In genomic region chr10:101780187-101780817, GRCh38 we compare ENCODE assay signal across 9 cellular contexts. TPM values are rescaled to one million over a fixed set of nuclear protein-coding genes. Genes with fewer than 3 reads are reported as not detected.
A peak's percentile ranks its signal among the peaks of the same experiment; 100 is the strongest.
DNase-seq lines count a peak whose midpoint lies in the region; ATAC-seq and TF ChIP-seq lines count a peak whose summit lies in the region.
"Had no signal": no experiment of that assay in that cellular context is flagged by ENCODE, and none has a peak within 500 bp of the region (broad histone marks: within the 10 kb centered on the region; RNA-seq: fewer than 3 reads in every experiment).

No MANE protein-coding gene starts in this region.

- H3K4me3 ChIP-seq in GM23338 (peak overlapping the region; percentile 78), mesenchymal stem cell (ENCODE audit: insufficient read depth in 1 of 2, low read depth in 1 of 2, low read length in 2 of 2) (peak overlapping the region; percentile 2 to 78)

- H2AK5ac ChIP-seq in mesenchymal stem cell (ENCODE audit: low read length, severe bottlenecking): no peak overlapping the region

- H3K27me3 Mint-ChIP-seq in GM23338 (ENCODE audit: insufficient read depth, low read depth, poor library complexity) (peaks cover 40% of the 10 kb centered on the region), brain (peaks cover 58% of the 10 kb centered on the region)

- H3K36me3 Mint-ChIP-seq in GM23338 (ENCODE audit: low read depth): peaks cover 16% of the 10 kb centered on the region
- H3K36me3 Mint-ChIP-seq in brain: peaks cover 17% of the 10 kb centered on the region

- peaks cover 15% of the 10 kb centered on the region for H3K79me1 ChIP-seq in mesenchymal stem cell (replicated peaks; ENCODE audit: low read length, poor library complexity, severe bottlenecking)

- H4K20me1 ChIP-seq in GM23338 (replicated peaks; ENCODE audit: insufficient read depth): 0 out of 2 replicates have a peak, but pooled peaks cover 8% of the 10 kb centered on the region

- peaks cover 34% of the 10 kb centered on the region for H3F3A ChIP-seq in GM23338 (replicated peaks; ENCODE audit: low read depth)

- peaks cover 56% of the 10 kb centered on the region for H3K4me1 ChIP-seq in GM23338 (ENCODE audit: insufficient read depth)
- H3K4me1 ChIP-seq in mesenchymal stem cell (ENCODE audit: control insufficient read depth, insufficient read depth, low read depth, low read length): peaks cover 49% of the 10 kb centered on the region

- H3K14ac ChIP-seq in mesenchymal stem cell (ENCODE audit: low read length in 2 of 2): no peak overlapping the region

- WGBS in mesenchymal stem cell: 27% methylated on average over 13 of the region's 17 CpGs

- H4K8ac ChIP-seq in mesenchymal stem cell (ENCODE audit: low read length): no peak overlapping the region

- peak; percentile 54 for DNase-seq in GM23338 (ENCODE audit: low spot score)
- DNase-seq in mesenchymal stem cell: no peak
- no peak for DNase-seq in NCI-H510A (lab: John Stamatoyannopoulos, UW)
- DNase-seq in NCI-H146 (lab: John Stamatoyannopoulos, UW): no peak
- no peak for DNase-seq in SIG-M5 treated with dmso at 0.1 percent for 504 hours (lab: John Stamatoyannopoulos, UW; ENCODE audit: unreplicated experiment)

- peak overlapping the region; percentile 58; the same call in 2 of the 3 replicates for H3K4me3 Mint-ChIP-seq in GM23338
- peak overlapping the region; percentile 37 to 81 (median 72) for H3K4me3 Mint-ChIP-seq in brain

- H2BK12ac ChIP-seq in mesenchymal stem cell (ENCODE audit: low read length in 2 of 2): no peak overlapping the region

- no peak overlapping the region for H2BK5ac ChIP-seq in mesenchymal stem cell (ENCODE audit: low read depth, low read length, poor library complexity, severe bottlenecking)

- H3K18ac ChIP-seq in mesenchymal stem cell (ENCODE audit: low read depth in 1 of 2, low read length in 2 of 2): peak overlapping the region in 1 of 2 experiments; percentile 2

- no peak overlapping the region for H2AFZ ChIP-seq in GM23338
- no peak overlapping the region for H2AFZ ChIP-seq in mesenchymal stem cell (ENCODE audit: low read depth, low read length)

- TF ChIP-seq CTCF in 22Rv1 (IDR thresholded peaks at IDR 0.05) (peak; percentile 3), GM23338 (conservative IDR thresholded peaks at IDR 0.05; ENCODE audit: low read depth in 2 of 2) (peak in 1 of 2 experiments; percentile 6; a peak in 1 of 4 replicates), brain (conservative IDR thresholded peaks at IDR 0.05) (peak in 1 of 2 experiments; percentile 27)

- no peak overlapping the region for H4K91ac ChIP-seq in mesenchymal stem cell (ENCODE audit: low read length)

- no peaks in the 10 kb centered on the region for H3K9me3 ChIP-seq in mesenchymal stem cell (ENCODE audit: control insufficient read depth, low read length)

- peak overlapping the region; percentile 52 for H3K9ac ChIP-seq in mesenchymal stem cell (ENCODE audit: low read length)

- H3K27ac Mint-ChIP-seq in GM23338 (no peak overlapping the region), brain (no peak overlapping the region)

- no peak overlapping the region for H3K4ac ChIP-seq in mesenchymal stem cell (ENCODE audit: low read depth in 1 of 2, low read length in 2 of 2)

- ATAC-seq in GM23338: peak; percentile 0
- no peak for ATAC-seq in HG02970 (IDR thresholded peaks at IDR 0.05; ENCODE audit: low FRiP score, unreplicated experiment)

- H3K36me3 ChIP-seq in GM23338 (ENCODE audit: insufficient read depth): no peaks in the 10 kb centered on the region
- H3K36me3 ChIP-seq in mesenchymal stem cell (ENCODE audit: control insufficient read depth in 1 of 2, insufficient read depth in 2 of 2, low read depth in 1 of 2, low read length in 2 of 2): peaks cover 21 to 30% of the 10 kb centered on the region in 2 experiments

- H2BK15ac ChIP-seq in mesenchymal stem cell (ENCODE audit: low read depth, poor library complexity, severe bottlenecking): no peak overlapping the region

- H3K27me3 ChIP-seq in GM23338 (ENCODE audit: insufficient read depth): peaks cover 35% of the 10 kb centered on the region
- H3K27me3 ChIP-seq in mesenchymal stem cell (ENCODE audit: control insufficient read depth in 1 of 2, insufficient read depth in 1 of 2, low read length in 2 of 2): peaks cover 27 to 35% of the 10 kb centered on the region in 2 experiments

- no peak overlapping the region for H2BK120ac ChIP-seq in mesenchymal stem cell (ENCODE audit: low read depth, low read length)

- H3K4me2 ChIP-seq in GM23338 (peak overlapping the region; percentile 95), mesenchymal stem cell (ENCODE audit: low read length, poor library complexity, severe bottlenecking) (peak overlapping the region; percentile 20)

- H3K27ac ChIP-seq in 22Rv1 (peak overlapping the region; percentile 70), GM23338 (ENCODE audit: low read depth) (no peak overlapping the region), mesenchymal stem cell (ENCODE audit: low read length, poor library complexity, severe bottlenecking) (no peak overlapping the region)
- H3K27ac ChIP-seq: HL-60 had no signal

- H3K79me2 ChIP-seq in GM23338 (replicated peaks; ENCODE audit: insufficient read depth): peaks cover 11% of the 10 kb centered on the region; the same call in 1 of the 2 replicates

- H3K9me2 ChIP-seq in GM23338 (ENCODE audit: insufficient read depth): no peaks in the 10 kb centered on the region

- H3K9me3 Mint-ChIP-seq in GM23338 (no peaks in the 10 kb centered on the region; the same call in 2 of the 3 replicates), brain (no peaks in the 10 kb centered on the region)

- no peak overlapping the region for H3K23ac ChIP-seq in mesenchymal stem cell (ENCODE audit: low read length in 2 of 2)

- H3K4me1 Mint-ChIP-seq in GM23338 (peaks cover 49% of the 10 kb centered on the region), brain (peaks cover 65% of the 10 kb centered on the region)

TF ChIP-seq in GM23338, 12 proteins besides CTCF, POLR2A, EP300 and RAD21 (continues in another document):
- no peak for TF ChIP-seq ZNF331 (CRISPR knock-in tag; IDR thresholded peaks at IDR 0.05; ENCODE audit: low read depth)
- no peak for TF ChIP-seq JUNB (IDR thresholded peaks at IDR 0.05; ENCODE audit: unreplicated experiment)
- no peak for TF ChIP-seq POLR2AphosphoS5 (IDR thresholded peaks at IDR 0.05; ENCODE audit: low read depth)
- no peak for TF ChIP-seq EZH2 (IDR thresholded peaks at IDR 0.05; ENCODE audit: low read depth, unreplicated experiment)
- TF ChIP-seq NANOG (IDR thresholded peaks at IDR 0.05; ENCODE audit: borderline replicate concordance): no peak
- TF ChIP-seq STAT1 (IDR thresholded peaks at IDR 0.05; ENCODE audit: unreplicated experiment): no peak
- no peak for TF ChIP-seq REST (IDR thresholded peaks at IDR 0.05; ENCODE audit: unreplicated experiment)
- TF ChIP-seq ZNF114 (CRISPR knock-in tag; IDR thresholded peaks at IDR 0.05): no peak
- TF ChIP-seq EZH2phosphoT487 (IDR thresholded peaks at IDR 0.05; ENCODE audit: unreplicated experiment): no peak
- no peak for TF ChIP-seq CREB1 (CRISPR knock-in tag; IDR thresholded peaks at IDR 0.05; ENCODE audit: low read depth)

RNA-seq across cellular contexts. Expression of gene NPM3, which starts 2.9 kb away (rescaled TPM):
- total RNA-seq in GM23338 (2014; rRNA removed; shearing (Covaris generic)): 258 and 345 TPM in 2 replicates
- 31.5 and 32.2 TPM in 2 replicates for polyA plus RNA-seq in GM23338 (2016; fragmentation: Nextera tagmentation; extraction: Ambion mirVana)
- polyA plus RNA-seq in brain (ENCODE audit: insufficient read depth, low read depth, low replicate concordance): 25.6 TPM
- 35.4 TPM for polyA plus RNA-seq in mesenchymal stem cell (2013, experiment 1 of 2)
- polyA plus RNA-seq in mesenchymal stem cell (2013, experiment 2 of 2): 33.5 TPM

RNA-seq across cellular contexts. Expression of gene FGF8, which starts 4.4 kb away (rescaled TPM):
- 6.2 and 6.3 TPM in 2 replicates for total RNA-seq in GM23338 (2014; rRNA removed; shearing (Covaris generic))
- polyA plus RNA-seq in GM23338 (2016; fragmentation: Nextera tagmentation; extraction: Ambion mirVana): 1.6 and 2.7 TPM in 2 replicates
- polyA plus RNA-seq in brain (ENCODE audit: insufficient read depth, low read depth, low replicate concordance): not detected
- not detected for polyA plus RNA-seq in mesenchymal stem cell (2013, experiment 1 of 2)
- not detected for polyA plus RNA-seq in mesenchymal stem cell (2013, experiment 2 of 2)

RNA-seq across cellular contexts. Expression of gene OGA, which starts 37.9 kb away (rescaled TPM):
- total RNA-seq in GM23338 (2014; rRNA removed; shearing (Covaris generic)): 112 and 131 TPM in 2 replicates
- polyA plus RNA-seq in GM23338 (2016; fragmentation: Nextera tagmentation; extraction: Ambion mirVana): 68.1 and 68.4 TPM in 2 replicates
- polyA plus RNA-seq in brain (ENCODE audit: insufficient read depth, low read depth, low replicate concordance): 29.0 TPM
- polyA plus RNA-seq in mesenchymal stem cell (2013, experiment 1 of 2): 40.9 TPM
- polyA plus RNA-seq in mesenchymal stem cell (2013, experiment 2 of 2): 39.4 TPM
